ENCODE assay signal across 8 cellular contexts in the genomic region with DNA sequence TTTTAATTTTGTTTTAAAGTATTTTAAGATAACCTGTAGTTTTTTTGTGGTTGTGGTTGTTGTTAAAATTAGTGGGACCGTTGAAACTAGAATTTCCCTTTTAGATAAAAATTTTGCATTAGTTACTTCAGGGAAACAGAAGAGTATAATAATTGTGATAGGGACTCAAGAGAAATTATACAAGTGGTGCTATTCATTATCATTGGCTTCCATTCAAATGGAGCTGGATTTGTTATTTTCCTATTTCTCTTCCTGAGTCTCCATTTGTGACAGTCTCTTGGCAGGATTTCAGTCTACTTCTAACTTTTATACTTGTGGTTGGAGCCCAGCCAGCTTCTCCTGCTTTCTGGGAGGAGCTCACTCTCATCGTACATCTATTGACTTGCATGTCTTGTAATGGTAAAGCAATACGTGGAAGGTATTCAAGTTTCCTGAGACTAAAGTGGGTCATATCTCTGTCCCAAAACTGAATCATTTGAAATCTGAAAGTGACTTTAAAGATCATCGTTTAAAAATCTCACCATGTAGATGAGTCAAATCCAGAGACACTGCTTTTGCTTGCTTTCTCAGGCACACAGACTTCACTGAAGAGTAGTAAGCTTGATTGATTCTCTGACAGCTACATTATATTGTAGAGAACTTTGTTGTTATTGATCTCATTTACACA.
DNase-seq lines count a peak whose midpoint lies in the region; ATAC-seq lines count a peak whose summit lies in the region.

No MANE protein-coding gene starts in this region.

- intact Hi-C loops in left ventricle myocardium superior (cut with micrococcal nuclease) = no loop called here

- DNase-seq in NCI-H1105 (lab: John Stamatoyannopoulos, UW) (peak; percentile 52), left ventricle myocardium superior (peak; percentile 41), COR-L47 (lab: John Stamatoyannopoulos, UW) (no peak), NCI-H2227 treated with DMSO at 0.1 percent for 48 hours (lab: John Stamatoyannopoulos, UW) (no peak), NCI-H2107 treated with DMSO at 0.1 percent for 48 hours (lab: John Stamatoyannopoulos, UW; ENCODE audit: unreplicated experiment) (no peak)

- peak; percentile 95 for ATAC-seq in GM18867 (IDR thresholded peaks at IDR 0.05; ENCODE audit: unreplicated experiment)
- ATAC-seq in GM21825 (IDR thresholded peaks at IDR 0.05; ENCODE audit: unreplicated experiment) = peak; percentile 84
- no peak for ATAC-seq in left ventricle myocardium superior
- no peak for ATAC-seq in HG03135 (IDR thresholded peaks at IDR 0.05; ENCODE audit: unreplicated experiment)

Comparison
In these comparisons a context has a peak if more than half of its experiments do, and no peak if none do; other contexts are left out.
1. ATAC-seq: peak in GM18867 (single experiment) and GM21825 (single experiment); none in left ventricle myocardium superior (single experiment) and HG03135 (single experiment).
2. DNase-seq: peak in NCI-H1105 (single experiment) and left ventricle myocardium superior (single experiment); none in COR-L47 (single experiment), NCI-H2227 treated with DMSO at 0.1 percent for 48 hours (single experiment) and NCI-H2107 treated with DMSO at 0.1 percent for 48 hours (single experiment).